In the genomic region with DNA sequence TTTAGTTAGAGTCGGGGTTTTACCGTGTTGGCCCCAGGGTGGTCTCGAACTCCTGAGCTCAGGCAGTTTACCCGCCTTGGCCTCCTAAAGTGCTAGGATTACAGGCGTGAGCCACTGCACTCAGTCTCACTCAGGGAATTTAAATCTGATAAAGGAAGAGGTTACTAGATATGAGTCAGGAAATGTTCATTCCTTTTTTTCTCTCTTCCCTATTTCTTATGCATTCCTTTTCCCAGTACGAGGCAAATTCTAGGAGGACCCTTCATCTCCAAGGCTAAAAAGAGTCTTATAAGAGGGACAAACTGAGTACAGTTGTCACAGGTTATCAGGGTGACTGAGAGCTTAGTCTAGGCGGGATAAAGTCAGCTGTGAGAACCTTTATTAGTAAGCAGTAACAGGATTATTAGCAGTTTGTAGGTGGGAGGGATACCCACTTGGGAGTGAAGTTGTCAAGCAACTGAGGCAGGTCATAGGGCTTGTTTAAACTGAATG, we compare ENCODE assay signal across 9 cellular contexts. TPM values are rescaled to one million over a fixed set of nuclear protein-coding genes. Genes with fewer than 3 reads are reported as not detected.
DNase-seq lines count a peak whose midpoint lies in the region; ATAC-seq, FAIRE-seq and TF ChIP-seq lines count a peak whose summit lies in the region.
"Had no signal": no experiment of that assay in that cellular context is flagged by ENCODE, and none has a peak within 500 bp of the region (broad histone marks: within the 10 kb centered on the region; RNA-seq: fewer than 3 reads in every experiment).

No MANE protein-coding gene starts in this region.

- H3K27me3 ChIP-seq in SU-DHL-6 (ENCODE audit: low read length): no peaks in the 10 kb centered on the region
- no peaks in the 10 kb centered on the region for H3K27me3 ChIP-seq in gastrocnemius medialis

- peak overlapping the region; percentile 94 for H3K27ac ChIP-seq in SU-DHL-6 (ENCODE audit: low read depth, low read length)
- H3K27ac ChIP-seq in gastrocnemius medialis: peak overlapping the region in 3 of 4 donors; percentile 11 to 56 (median 47)

- no peak overlapping the region for H3K4me3 ChIP-seq in SU-DHL-6 (ENCODE audit: insufficient read depth, low read length, poor library complexity, severe bottlenecking)
- no peak overlapping the region for H3K4me3 ChIP-seq in fibroblast of villous mesenchyme (ENCODE audit: low read depth, low read length)
- H3K4me3 ChIP-seq in gastrocnemius medialis: no peak overlapping the region

- H3F3A ChIP-seq in SU-DHL-6 (ENCODE audit: insufficient read depth): peaks cover 35% of the 10 kb centered on the region

- TF ChIP-seq POLR2A in gastrocnemius medialis (IDR thresholded peaks at IDR 0.05) (no peak), GM12892 (IDR thresholded peaks at IDR 0.05; ENCODE audit: low read depth, low read length) (no peak)

- no peak overlapping the region for H3K4me2 ChIP-seq in SU-DHL-6 (ENCODE audit: low read depth, low read length, poor library complexity, severe bottlenecking)

- no peak overlapping the region for H2AFZ ChIP-seq in SU-DHL-6 (ENCODE audit: low read depth, low read length, severe bottlenecking)

- POLR2A ChIA-PET in HEK293T (lab: Yijun Ruan, JAX): interaction anchor here (0.6 to 2.5 kb wide), 3 partner anchors 9 to 248 kb away, joined by 4 to 16 read pairs (median 6); a partner anchor contains a TSS

- CTCF ChIA-PET in HEK293T (lab: Yijun Ruan, JAX): interaction anchor here (0.9 to 4.1 kb wide), 3 partner anchors 9 to 45 kb away, joined by 3 to 14 read pairs (median 8); a partner anchor contains a TSS

- H3K9me2 ChIP-seq in SU-DHL-6 (replicated peaks; ENCODE audit: insufficient read depth, low read length): no peaks in the 10 kb centered on the region

- no peak overlapping the region for H3K9ac ChIP-seq in SU-DHL-6 (ENCODE audit: low read length)

- ATAC-seq in gastrocnemius medialis: no peak
- no peak for ATAC-seq in HG02870 (IDR thresholded peaks at IDR 0.05; ENCODE audit: unreplicated experiment)
- no peak for ATAC-seq in HG03108 (IDR thresholded peaks at IDR 0.05; ENCODE audit: unreplicated experiment)

- DNase-seq in EL (peak; percentile 86), fibroblast of villous mesenchyme (ENCODE audit: low read depth) (peak; percentile 73), gastrocnemius medialis (no peak), HEK293T (ENCODE audit: extremely low spot score) (no peak), GM12892 (ENCODE audit: insufficient read length) (no peak)

- H4K20me1 ChIP-seq in SU-DHL-6 (ENCODE audit: low read depth, low read length): no peaks in the 10 kb centered on the region

- TF ChIP-seq CTCF in SU-DHL-6 (IDR thresholded peaks at IDR 0.05; ENCODE audit: insufficient read depth, low read length, poor library complexity, severe bottlenecking) (no peak), fibroblast of villous mesenchyme (IDR thresholded peaks at IDR 0.05; ENCODE audit: insufficient read depth, low read depth, low read length) (no peak), gastrocnemius medialis (IDR thresholded peaks at IDR 0.05 in 4 of 5, conservative IDR thresholded peaks at IDR 0.05 in 1 of 5) (no peak)

- peaks cover 30 to 38% of the 10 kb centered on the region in 2 donors for H3K4me1 ChIP-seq in gastrocnemius medialis

- in situ Hi-C loops in gastrocnemius medialis (cut with MboI; ENCODE audit: low sequenced_read_pairs in 4 of 4): no loop called here

- H3K9me3 ChIP-seq in SU-DHL-6 (ENCODE audit: insufficient read depth, low read length) (no peaks in the 10 kb centered on the region), gastrocnemius medialis (no peaks in the 10 kb centered on the region)

- peaks cover 28% of the 10 kb centered on the region for H3K79me2 ChIP-seq in SU-DHL-6 (ENCODE audit: insufficient read depth, low read length)

- intact Hi-C loops in gastrocnemius medialis (cut with DNase I; ENCODE audit: low total_unique reads): no loop called here

- FAIRE-seq in GM12892 (lab: Jason Lieb, UNC): no peak
- FAIRE-seq: TTC549 had no signal

- H3K36me3 ChIP-seq in SU-DHL-6 (ENCODE audit: low read length) (no peaks in the 10 kb centered on the region), gastrocnemius medialis (no peaks in the 10 kb centered on the region)

TF ChIP-seq in HEK293T, 16 proteins besides CTCF, POLR2A, EP300 and RAD21:
- no peak for TF ChIP-seq SUZ12 (IDR thresholded peaks at IDR 0.05)
- TF ChIP-seq FOXM1 (IDR thresholded peaks at IDR 0.05; ENCODE audit: borderline replicate concordance): no peak
- TF ChIP-seq FOXK2 (IDR thresholded peaks at IDR 0.05): no peak
- no peak for TF ChIP-seq NFRKB (IDR thresholded peaks at IDR 0.05)
- no peak for TF ChIP-seq TARDBP (IDR thresholded peaks at IDR 0.05)
- no peak for TF ChIP-seq LEF1 (IDR thresholded peaks at IDR 0.05; ENCODE audit: borderline replicate concordance)
- TF ChIP-seq FOXA1 (IDR thresholded peaks at IDR 0.05): no peak
- no peak for TF ChIP-seq BHLHE40 (IDR thresholded peaks at IDR 0.05; ENCODE audit: borderline replicate concordance)
- no peak for TF ChIP-seq CTBP1 (IDR thresholded peaks at IDR 0.05; ENCODE audit: borderline replicate concordance)
TF ChIP-seq in HEK293T: peak in this region for 0.

RNA-seq across cellular contexts. Expression of a gene that starts 9.1 kb away (rescaled TPM):
- total RNA-seq in fibroblast of villous mesenchyme: 409 and 554 TPM in 2 replicates
- total RNA-seq in gastrocnemius medialis: 100 to 1,000 TPM in 2 of 4 donors, 10 to 100 TPM in 2; 78.7 to 139 (median 113) TPM
- polyA plus RNA-seq in GM12892 (2012; ENCODE audit: missing spikeins): 93.7 TPM

Comparison
In these comparisons a context has a peak if more than half of its experiments do, and no peak if none do; other contexts are left out.
1. DNase-seq: peak in EL (single experiment) and fibroblast of villous mesenchyme (single experiment); none in gastrocnemius medialis (0 of 2), HEK293T (single experiment) and GM12892 (single experiment).